8 cellular contexts compared by ENCODE assay signal in genomic region chr5:16489322-16489791, GRCh38. TPM values are rescaled to one million over a fixed set of nuclear protein-coding genes. Genes with fewer than 3 reads are reported as not detected.
DNase-seq lines count a peak whose midpoint lies in the region; ATAC-seq and TF ChIP-seq lines count a peak whose summit lies in the region.

No MANE protein-coding gene starts in this region.

- no peak overlapping the region for H3K4me3 Mint-ChIP-seq in naive thymus-derived CD8-positive, alpha-beta T cell
- no peak overlapping the region for H3K4me3 Mint-ChIP-seq in activated CD4-positive, alpha-beta memory T cell treated with anti-CD3 and anti-CD28 coated beads for 36 hours

- H3K4me3 ChIP-seq in epithelial cell of esophagus (ENCODE audit: low read length) = no peak overlapping the region

- H3K27ac Mint-ChIP-seq in naive thymus-derived CD8-positive, alpha-beta T cell = peak overlapping the region in 4 of 10 donors; percentile 7 to 71 (median 22)
- no peak overlapping the region for H3K27ac Mint-ChIP-seq in activated CD4-positive, alpha-beta memory T cell treated with anti-CD3 and anti-CD28 coated beads for 36 hours

- peak; percentile 77 for TF ChIP-seq CTCF in epithelial cell of esophagus (IDR thresholded peaks at IDR 0.05; ENCODE audit: insufficient read depth, low read depth, low read length, missing control alignments)

- DNase-seq in COLO829 (ENCODE audit: low spot score) (peak; percentile 46), KBM-7 (peak; percentile 24), RKO (ENCODE audit: low spot score) (peak; percentile 72), epithelial cell of esophagus (ENCODE audit: low read depth) (peak; percentile 62), HK-2 (ENCODE audit: unreplicated experiment) (no peak)
- peak in 3 of 10 donors; percentile 15 to 49 (median 36) for DNase-seq in naive thymus-derived CD8-positive, alpha-beta T cell
- DNase-seq in activated CD4-positive, alpha-beta memory T cell treated with anti-CD3 and anti-CD28 coated beads for 36 hours = no peak

- no peaks in the 10 kb centered on the region for H3K27me3 Mint-ChIP-seq in naive thymus-derived CD8-positive, alpha-beta T cell
- no peaks in the 10 kb centered on the region for H3K27me3 Mint-ChIP-seq in activated CD4-positive, alpha-beta memory T cell treated with anti-CD3 and anti-CD28 coated beads for 36 hours

- peaks cover 2 to 4% (median 3%) of the 10 kb centered on the region in 3 donors for H3K36me3 Mint-ChIP-seq in naive thymus-derived CD8-positive, alpha-beta T cell
- peaks cover 2% of the 10 kb centered on the region for H3K36me3 Mint-ChIP-seq in activated CD4-positive, alpha-beta memory T cell treated with anti-CD3 and anti-CD28 coated beads for 36 hours

- intact Hi-C loops in activated CD4-positive, alpha-beta memory T cell treated with anti-CD3 and anti-CD28 coated beads for 36 hours (cut with micrococcal nuclease) = loop anchor here (1.0 kb wide), 2 partner anchors 63 to 177 kb away; no protein-coding TSS in a partner anchor

- in situ Hi-C loops in KBM-7 (cut with MboI; ENCODE audit: low pct_unique_long_range_greater_than_20kb, low sequenced_read_pairs) = loop anchor here (25.0 kb wide), 1 partner anchor 698 kb away; no protein-coding TSS in a partner anchor

- peaks cover 19 to 50% (median 33%) of the 10 kb centered on the region in 4 donors for H3K4me1 Mint-ChIP-seq in naive thymus-derived CD8-positive, alpha-beta T cell
- H3K4me1 Mint-ChIP-seq in activated CD4-positive, alpha-beta memory T cell treated with anti-CD3 and anti-CD28 coated beads for 36 hours (ENCODE audit: low read depth) = peaks cover 5% of the 10 kb centered on the region

- CTCF ChIA-PET in activated CD4-positive, alpha-beta memory T cell treated with anti-CD3 and anti-CD28 coated beads for 36 hours (lab: Charles Lee) = interaction anchor here (0.7 to 2.4 kb wide), 3 partner anchors 56 to 178 kb away, joined by 3 to 8 read pairs (median 5); no protein-coding TSS in a partner anchor

- ATAC-seq in GM19452 (IDR thresholded peaks at IDR 0.05; ENCODE audit: unreplicated experiment) = peak; percentile 55
- ATAC-seq in naive thymus-derived CD8-positive, alpha-beta T cell = peak; percentile 73 to 77

- peaks cover 0 to 3% (median 0%) of the 10 kb centered on the region in 9 donors for H3K9me3 Mint-ChIP-seq in naive thymus-derived CD8-positive, alpha-beta T cell
- H3K9me3 Mint-ChIP-seq in activated CD4-positive, alpha-beta memory T cell treated with anti-CD3 and anti-CD28 coated beads for 36 hours = peaks cover 2% of the 10 kb centered on the region

- POLR2A ChIA-PET in naive thymus-derived CD8-positive, alpha-beta T cell (lab: Charles Lee) = no interaction called here
- POLR2A ChIA-PET in activated CD4-positive, alpha-beta memory T cell treated with anti-CD3 and anti-CD28 coated beads for 36 hours (lab: Charles Lee) = no interaction called here

RNA-seq across cellular contexts. Expression of gene ZNF622, which starts 23.8 kb away (rescaled TPM):
- total RNA-seq in naive thymus-derived CD8-positive, alpha-beta T cell = 10 to 100 TPM; 34.1 to 34.7 TPM
- polyA plus RNA-seq in naive thymus-derived CD8-positive, alpha-beta T cell = 10 to 100 TPM; 45.9 to 55.9 (median 48.4) TPM
- total RNA-seq in activated CD4-positive, alpha-beta memory T cell treated with anti-CD3 and anti-CD28 coated beads for 36 hours = 10 to 100 TPM; 35.6 to 35.9 TPM

Comparison
In these comparisons a context has a peak if more than half of its experiments do, and no peak if none do; other contexts are left out.
1. DNase-seq: peak in COLO829 (single experiment), KBM-7 (single experiment), RKO (single experiment) and epithelial cell of esophagus (single experiment); none in HK-2 (single experiment) and activated CD4-positive, alpha-beta memory T cell treated with anti-CD3 and anti-CD28 coated beads for 36 hours (single experiment).